In genomic region chr7:119270045-119270464, GRCh38 we compare ENCODE assay signal across 8 cellular contexts.
DNase-seq lines count a peak whose midpoint lies in the region; ATAC-seq and TF ChIP-seq lines count a peak whose summit lies in the region.

No MANE protein-coding gene starts in this region.

- no peak overlapping the region for H3K4me3 ChIP-seq in heart right ventricle
- H3K4me3 ChIP-seq in gastrocnemius medialis: no peak overlapping the region

- intact Hi-C loops in activated CD8-positive, alpha-beta T cell treated with anti-CD3 and anti-CD28 coated beads for 36 hours (cut with micrococcal nuclease): no loop called here
- intact Hi-C loops in heart right ventricle (cut with DNase I): loop anchor here in 3 of 10 donors (5.0 to 10.0 kb wide), 2 partner anchors 1282 to 1285 kb away; no protein-coding TSS in a partner anchor
- intact Hi-C loops in gastrocnemius medialis (cut with DNase I; ENCODE audit: low total_unique reads): no loop called here

- no peaks in the 10 kb centered on the region for H3K36me3 ChIP-seq in heart right ventricle
- H3K36me3 ChIP-seq in gastrocnemius medialis: no peaks in the 10 kb centered on the region

- H3K4me3 Mint-ChIP-seq in activated CD4-positive, alpha-beta T cell treated with anti-CD3 and anti-CD28 coated beads, Interleukin-2, amount 10 ng/mL, durations not matched to agents 7 days and 5 days: no peak overlapping the region
- no peak overlapping the region for H3K4me3 Mint-ChIP-seq in activated CD8-positive, alpha-beta T cell treated with anti-CD3 and anti-CD28 coated beads for 36 hours

- H3K9me3 ChIP-seq in heart right ventricle (no peaks in the 10 kb centered on the region), gastrocnemius medialis (no peaks in the 10 kb centered on the region)

- no peaks in the 10 kb centered on the region for H3K36me3 Mint-ChIP-seq in activated CD4-positive, alpha-beta T cell treated with anti-CD3 and anti-CD28 coated beads, Interleukin-2, amount 10 ng/mL, durations not matched to agents 7 days and 5 days (ENCODE audit: low read depth)
- no peaks in the 10 kb centered on the region for H3K36me3 Mint-ChIP-seq in activated CD8-positive, alpha-beta T cell treated with anti-CD3 and anti-CD28 coated beads for 36 hours (ENCODE audit: low read depth)

- TF ChIP-seq POLR2A in gastrocnemius medialis (IDR thresholded peaks at IDR 0.05): no peak

- H3K27me3 Mint-ChIP-seq in activated CD4-positive, alpha-beta T cell treated with anti-CD3 and anti-CD28 coated beads, Interleukin-2, amount 10 ng/mL, durations not matched to agents 7 days and 5 days: no peaks in the 10 kb centered on the region
- no peaks in the 10 kb centered on the region for H3K27me3 Mint-ChIP-seq in activated CD8-positive, alpha-beta T cell treated with anti-CD3 and anti-CD28 coated beads for 36 hours

- H3K27ac ChIP-seq in heart right ventricle (no peak overlapping the region), gastrocnemius medialis (no peak overlapping the region)

- H3K27ac Mint-ChIP-seq in activated CD4-positive, alpha-beta T cell treated with anti-CD3 and anti-CD28 coated beads, Interleukin-2, amount 10 ng/mL, durations not matched to agents 7 days and 5 days: no peak overlapping the region
- no peak overlapping the region for H3K27ac Mint-ChIP-seq in activated CD8-positive, alpha-beta T cell treated with anti-CD3 and anti-CD28 coated beads for 36 hours

- POLR2A ChIA-PET in activated CD4-positive, alpha-beta T cell treated with anti-CD3 and anti-CD28 coated beads, Interleukin-2, amount 10 ng/mL, durations not matched to agents 7 days and 5 days (lab: Charles Lee): no interaction called here
- POLR2A ChIA-PET in activated CD8-positive, alpha-beta T cell treated with anti-CD3 and anti-CD28 coated beads for 36 hours (lab: Charles Lee): no interaction called here

- ATAC-seq in HG03439 (IDR thresholded peaks at IDR 0.05; ENCODE audit: unreplicated experiment) (peak; percentile 99), heart right ventricle (peak in 1 of 8 donors; percentile 60), gastrocnemius medialis (no peak)
- ATAC-seq in activated CD8-positive, alpha-beta T cell treated with anti-CD3 and anti-CD28 coated beads for 36 hours: peak; percentile 74

- WGBS in heart right ventricle, 2 donors: 17 to 18% methylated on average over 7 of the region's 7 CpGs

- CTCF ChIA-PET in activated CD4-positive, alpha-beta T cell treated with anti-CD3 and anti-CD28 coated beads, Interleukin-2, amount 10 ng/mL, durations not matched to agents 7 days and 5 days (lab: Charles Lee): no interaction called here
- CTCF ChIA-PET in activated CD8-positive, alpha-beta T cell treated with anti-CD3 and anti-CD28 coated beads for 36 hours (lab: Charles Lee): no interaction called here

- H3K4me1 ChIP-seq in heart right ventricle: no peaks in the 10 kb centered on the region
- H3K4me1 ChIP-seq in gastrocnemius medialis: no peaks in the 10 kb centered on the region

- H3K9me3 Mint-ChIP-seq in activated CD4-positive, alpha-beta T cell treated with anti-CD3 and anti-CD28 coated beads, Interleukin-2, amount 10 ng/mL, durations not matched to agents 7 days and 5 days: no peaks in the 10 kb centered on the region
- H3K9me3 Mint-ChIP-seq in activated CD8-positive, alpha-beta T cell treated with anti-CD3 and anti-CD28 coated beads for 36 hours: peaks cover 2% of the 10 kb centered on the region

- TF ChIP-seq CTCF in GM20000 (IDR thresholded peaks at IDR 0.05; ENCODE audit: extremely low read depth, missing control alignments): peak; percentile 93
- TF ChIP-seq CTCF in activated CD8-positive, alpha-beta T cell treated with anti-CD3 and anti-CD28 coated beads for 36 hours (IDR thresholded peaks at IDR 0.05): peak; percentile 83
- TF ChIP-seq CTCF in heart right ventricle (IDR thresholded peaks at IDR 0.05): peak in 8 of 9 donors; percentile 34 to 79 (median 58)
- peak in 4 of 5 experiments; percentile 31 to 55 (median 43) for TF ChIP-seq CTCF in gastrocnemius medialis (IDR thresholded peaks at IDR 0.05 in 4 of 5, conservative IDR thresholded peaks at IDR 0.05 in 1 of 5)

- peak; percentile 45 for DNase-seq in activated CD4-positive, alpha-beta T cell treated with anti-CD3 and anti-CD28 coated beads, Interleukin-2, amount 10 ng/mL, durations not matched to agents 7 days and 5 days
- DNase-seq in activated CD4-positive, alpha-beta T cell treated with anti-CD3 and anti-CD28 coated beads, Interleukin-2, amount 50 U/mL, for 1 hour: no peak
- DNase-seq in GM20000 (ENCODE audit: low spot score) (peak; percentile 39), NCI-H2227 treated with DMSO at 0.1 percent for 48 hours (lab: John Stamatoyannopoulos, UW) (peak; percentile 53), heart right ventricle (no peak), gastrocnemius medialis (peak; percentile 5 to 14)
- peak; percentile 44 for DNase-seq in activated CD8-positive, alpha-beta T cell treated with anti-CD3 and anti-CD28 coated beads for 36 hours

- in situ Hi-C loops in gastrocnemius medialis (cut with MboI; ENCODE audit: low sequenced_read_pairs in 4 of 4): loop anchor here in 2 of 4 donors (10.0 to 25.0 kb wide), 2 partner anchors 1285 to 1292 kb away; no protein-coding TSS in a partner anchor

- no peaks in the 10 kb centered on the region for H3K27me3 ChIP-seq in heart right ventricle
- H3K27me3 ChIP-seq in gastrocnemius medialis: no peaks in the 10 kb centered on the region

- H3K4me1 Mint-ChIP-seq in activated CD4-positive, alpha-beta T cell treated with anti-CD3 and anti-CD28 coated beads, Interleukin-2, amount 10 ng/mL, durations not matched to agents 7 days and 5 days: no peaks in the 10 kb centered on the region
- no peaks in the 10 kb centered on the region for H3K4me1 Mint-ChIP-seq in activated CD8-positive, alpha-beta T cell treated with anti-CD3 and anti-CD28 coated beads for 36 hours (ENCODE audit: low read depth)

Comparison
In these comparisons a context has a peak if more than half of its experiments do, and no peak if none do; other contexts are left out.
1. DNase-seq: peak in activated CD4-positive, alpha-beta T cell treated with anti-CD3 and anti-CD28 coated beads, Interleukin-2, amount 10 ng/mL, durations not matched to agents 7 days and 5 days (single experiment), GM20000 (single experiment), NCI-H2227 treated with DMSO at 0.1 percent for 48 hours (single experiment), activated CD8-positive, alpha-beta T cell treated with anti-CD3 and anti-CD28 coated beads for 36 hours (single experiment) and gastrocnemius medialis (2 of 2); none in activated CD4-positive, alpha-beta T cell treated with anti-CD3 and anti-CD28 coated beads, Interleukin-2, amount 50 U/mL, for 1 hour (single experiment) and heart right ventricle (0 of 2).
2. CTCF ChIP-seq: peak in every context shown above with its lines; median percentile 93 in GM20000; 83 in activated CD8-positive, alpha-beta T cell treated with anti-CD3 and anti-CD28 coated beads for 36 hours; 58 in heart right ventricle; 43 in gastrocnemius medialis.
3. ATAC-seq: peak in HG03439 (single experiment) and activated CD8-positive, alpha-beta T cell treated with anti-CD3 and anti-CD28 coated beads for 36 hours (single experiment); none in gastrocnemius medialis (0 of 2).